ENCODE assay signal across 11 cellular contexts in genomic region chr3:45026957-45027356, GRCh38. TPM values are rescaled to one million over a fixed set of nuclear protein-coding genes. Genes with fewer than 3 reads are reported as not detected.
DNase-seq lines count a peak whose midpoint lies in the region; ATAC-seq, FAIRE-seq and TF ChIP-seq lines count a peak whose summit lies in the region.
"Had no signal": no experiment of that assay in that cellular context is flagged by ENCODE, and none has a peak within 500 bp of the region (broad histone marks: within the 10 kb centered on the region; RNA-seq: fewer than 3 reads in every experiment).

No MANE protein-coding gene starts in this region.

- no peaks in the 10 kb centered on the region for H3K9me3 ChIP-seq in HepG2 (ENCODE audit: low read length)
- peaks cover 5% of the 10 kb centered on the region for H3K9me3 ChIP-seq in trophoblast cell (ENCODE audit: insufficient read depth, low read depth, low read length)

- H4K12ac ChIP-seq in trophoblast cell (ENCODE audit: low read depth, low read length): no peak overlapping the region

- H3K36me3 ChIP-seq in HepG2 (replicated peaks in 1 of 2; ENCODE audit: control insufficient read depth in 1 of 2, insufficient read depth in 2 of 2, low read length in 2 of 2) (no peaks in the 10 kb centered on the region), trophoblast cell (ENCODE audit: control insufficient read depth in 1 of 2, insufficient read depth in 2 of 2, low read length in 2 of 2) (no peaks in the 10 kb centered on the region)

- H3K4me1 Mint-ChIP-seq in dendritic cell treated with granulocyte-macrophage colony-stimulating factor and Interleukin-4, amounts not matched to agents 40 ng/mL and 50 ng/mL, for 4 days (ENCODE audit: low read depth): peaks cover 52% of the 10 kb centered on the region

- 11% methylated on average over 4 of the region's 4 CpGs for WGBS in HepG2 (ENCODE audit: low lambda C conversion rate)
- no CpG with 5 or more reads among the region's 4 CpGs for WGBS in trophoblast cell (ENCODE audit: extremely low coverage, insufficient coverage, insufficient read length)

- H3K4me3 Mint-ChIP-seq in dendritic cell treated with granulocyte-macrophage colony-stimulating factor and Interleukin-4, amounts not matched to agents 40 ng/mL and 50 ng/mL, for 4 days: no peak overlapping the region

- DNase-seq in HTR-8/SVneo (ENCODE audit: insufficient read length, low spot score) (peak; percentile 17), HepG2 (ENCODE audit: low spot score) (peak; percentile 4), stromal cell of bone marrow (ENCODE audit: low read depth) (peak; percentile 85), trophoblast cell (no peak), OCI-M2 (lab: John Stamatoyannopoulos, UW; ENCODE audit: unreplicated experiment) (no peak), NCI-H345 (lab: John Stamatoyannopoulos, UW) (no peak)
- DNase-seq: NCI-H1694; stimulated activated CD4-positive, alpha-beta T cell treated with anti-CD3 and anti-CD28 coated beads, Interleukin-2, amount 100 ng/mL, for 24 hours had no signal

- BruUV-seq in HepG2 (replicated peaks; lab: Mats Ljungman, UMichigan): no TSS peak

- no peaks in the 10 kb centered on the region for H3K79me2 ChIP-seq in HepG2 (ENCODE audit: insufficient read depth, low read length)
- H3K79me2 ChIP-seq in trophoblast cell (ENCODE audit: control insufficient read depth, insufficient read depth, low read length, poor library complexity): no peaks in the 10 kb centered on the region

- ATAC-seq in HepG2: peak; percentile 15; the same call in 1 of the 3 replicates
- ATAC-seq in GM21786 (IDR thresholded peaks at IDR 0.05; ENCODE audit: unreplicated experiment): no peak

- TF ChIP-seq RAD21 in HepG2 (CRISPR knock-in tag; IDR thresholded peaks at IDR 0.05): no peak

- intact Hi-C loops in dendritic cell treated with granulocyte-macrophage colony-stimulating factor and Interleukin-4, amounts not matched to agents 40 ng/mL and 50 ng/mL, for 4 days (cut with micrococcal nuclease): no loop called here
- intact Hi-C loops in HepG2 (cut with micrococcal nuclease; ENCODE audit: unreplicated experiment): no loop called here

- H3K14ac ChIP-seq in trophoblast cell (ENCODE audit: low read length): no peak overlapping the region

- no peak overlapping the region for H4K91ac ChIP-seq in trophoblast cell (ENCODE audit: low read depth, low read length)

- H3K4me3 ChIP-seq in HepG2 (replicated peaks in 1 of 3; ENCODE audit: insufficient read depth in 1 of 3, low read depth in 2 of 3, low read length in 3 of 3): no peak overlapping the region
- no peak overlapping the region for H3K4me3 ChIP-seq in trophoblast cell (ENCODE audit: low read depth, low read length)

- no peaks in the 10 kb centered on the region for H3K36me3 Mint-ChIP-seq in dendritic cell treated with granulocyte-macrophage colony-stimulating factor and Interleukin-4, amounts not matched to agents 40 ng/mL and 50 ng/mL, for 4 days (ENCODE audit: low read depth)

- H3K9ac ChIP-seq in HepG2 (ENCODE audit: insufficient read depth, low read depth, low read length) (no peak overlapping the region), trophoblast cell (ENCODE audit: low read length) (no peak overlapping the region)

- FAIRE-seq in HTR-8/SVneo (lab: Jason Lieb, UNC): no peak
- FAIRE-seq in HepG2 (lab: Jason Lieb, UNC): no peak

- in situ Hi-C loops in HepG2 (cut with HindIII; ENCODE audit: extremely low pct_ligation_motif_present, low pct_unique_long_range_greater_than_20kb): loop anchor here (25.0 kb wide), 1 partner anchor 460 kb away; no protein-coding TSS in a partner anchor

- no peak overlapping the region for H2BK120ac ChIP-seq in trophoblast cell (ENCODE audit: insufficient read depth, low read length, poor library complexity)

- no peak overlapping the region for H3K18ac ChIP-seq in trophoblast cell (ENCODE audit: low read length)

- CTCF ChIA-PET in HepG2 (lab: Yijun Ruan, JAX; ENCODE audit: low intra/inter-chr PET ratio, low total read pairs): no interaction called here

- TF ChIP-seq EP300 in HepG2 (IDR thresholded peaks at IDR 0.05; ENCODE audit: low read depth in 2 of 2, low read length in 2 of 2) (no peak), HepG2 (CRISPR knock-in tag; IDR thresholded peaks at IDR 0.05; ENCODE audit: borderline replicate concordance) (no peak)

- H2AFZ ChIP-seq in HepG2 (ENCODE audit: low read length) (no peak overlapping the region), trophoblast cell (ENCODE audit: insufficient read depth, low read length, poor library complexity) (no peak overlapping the region)

- H3K4me2 ChIP-seq in HepG2 (ENCODE audit: low read depth, low read length) (no peak overlapping the region), trophoblast cell (ENCODE audit: low read length) (no peak overlapping the region)

- POLR2A ChIA-PET in HepG2 (lab: Yijun Ruan, JAX): no interaction called here

- H3K4me1 ChIP-seq in HepG2 (ENCODE audit: insufficient read depth, low read length) (no peaks in the 10 kb centered on the region), trophoblast cell (ENCODE audit: control insufficient read depth in 1 of 2, insufficient read depth in 2 of 2, low read length in 2 of 2) (peaks cover 0 to 5% of the 10 kb centered on the region in 2 experiments)

- no peak overlapping the region for H2BK5ac ChIP-seq in trophoblast cell (ENCODE audit: low read depth, low read length, poor library complexity)

- TF ChIP-seq POLR2A in HepG2 (IDR thresholded peaks at IDR 0.05; ENCODE audit: insufficient read depth in 1 of 2, low read depth in 2 of 2, low read length in 2 of 2): no peak

- H2AK5ac ChIP-seq in trophoblast cell (ENCODE audit: low read length): no peak overlapping the region

- H3K27ac Mint-ChIP-seq in dendritic cell treated with granulocyte-macrophage colony-stimulating factor and Interleukin-4, amounts not matched to agents 40 ng/mL and 50 ng/mL, for 4 days: peak overlapping the region; percentile 86

- H4K20me1 ChIP-seq in HepG2 (ENCODE audit: insufficient read depth, low read length): no peaks in the 10 kb centered on the region

- no peak overlapping the region for H2BK12ac ChIP-seq in trophoblast cell (ENCODE audit: low read length)

- no peak overlapping the region for H3K23ac ChIP-seq in trophoblast cell (ENCODE audit: low read length)

- no peaks in the 10 kb centered on the region for H3K9me3 Mint-ChIP-seq in dendritic cell treated with granulocyte-macrophage colony-stimulating factor and Interleukin-4, amounts not matched to agents 40 ng/mL and 50 ng/mL, for 4 days

- no peak overlapping the region for H4K8ac ChIP-seq in trophoblast cell (ENCODE audit: low read depth, low read length)

- H3K27me3 Mint-ChIP-seq in dendritic cell treated with granulocyte-macrophage colony-stimulating factor and Interleukin-4, amounts not matched to agents 40 ng/mL and 50 ng/mL, for 4 days: peaks cover 9% of the 10 kb centered on the region

- H3K27ac ChIP-seq in HepG2 (ENCODE audit: extremely low read length, insufficient read depth, low read length) (no peak overlapping the region), trophoblast cell (ENCODE audit: low read depth, low read length) (no peak overlapping the region)
- H3K27ac ChIP-seq: HL-60 had no signal

- no peaks in the 10 kb centered on the region for H3K79me1 ChIP-seq in trophoblast cell (ENCODE audit: low read length)

- H3K27me3 ChIP-seq in HepG2 (ENCODE audit: control insufficient read depth in 1 of 2, insufficient read depth in 2 of 2, low read length in 2 of 2) (peaks cover 0 to 4% of the 10 kb centered on the region in 2 experiments; a peak in 1 of 5 replicates), trophoblast cell (ENCODE audit: insufficient read depth, low read length) (no peaks in the 10 kb centered on the region)

- no peak overlapping the region for H3K4ac ChIP-seq in trophoblast cell (ENCODE audit: low read depth, low read length)

- TF ChIP-seq CTCF in HepG2 (CRISPR knock-in tag; IDR thresholded peaks at IDR 0.05): no peak

RNA-seq across cellular contexts. Expression of gene CLEC3B, which starts 0.9 kb away (rescaled TPM):
- total RNA-seq in HepG2 (2016; rRNA removed; fragmentation: Illumina TruSeq; extraction: Trizol): not detected in 2 replicates
- total RNA-seq in HepG2 (2016; cell fraction: cytosol; rRNA removed; fragmentation: Illumina TruSeq; extraction: Trizol; ENCODE audit: low read depth): not detected in 2 replicates
- total RNA-seq in HepG2 (2016; cell fraction: insoluble cytoplasmic fraction; rRNA removed; fragmentation: Illumina TruSeq; extraction: Trizol): not detected in 2 replicates
- not detected in 2 replicates for total RNA-seq in HepG2 (2016; cell fraction: membrane; rRNA removed; fragmentation: Illumina TruSeq; extraction: Trizol)
- not detected in 2 replicates for total RNA-seq in HepG2 (2016; cell fraction: nucleus; rRNA removed; fragmentation: Illumina TruSeq; extraction: Trizol)
- 0.07 and 0.10 TPM in 2 replicates for polyA plus RNA-seq in HepG2 (2011; rRNA removed)
- not detected in 2 replicates for polyA plus RNA-seq in HepG2 (2011; cell fraction: cytosol; rRNA removed)
- polyA plus RNA-seq in HepG2 (2011; cell fraction: nucleus; rRNA removed): 0.39 and 0.47 TPM in 2 replicates
- 0.24 TPM in 1 of 2 replicates, not detected in the other for polyA plus RNA-seq in HepG2 (2012)
- not detected in 2 replicates for polyA plus RNA-seq in HepG2 (2016; cell fraction: cytosol; fragmentation: Illumina TruSeq; extraction: Trizol; ENCODE audit: low read depth)
- polyA plus RNA-seq in HepG2 (2016; cell fraction: insoluble cytoplasmic fraction; fragmentation: Illumina TruSeq; extraction: Trizol; ENCODE audit: low read depth): not detected in 2 replicates
- not detected in 2 replicates for polyA plus RNA-seq in HepG2 (2016; cell fraction: membrane; fragmentation: Illumina TruSeq; extraction: Trizol; ENCODE audit: low read depth)
- 0.77 TPM in 1 of 2 replicates, not detected in the other for polyA plus RNA-seq in HepG2 (2016; cell fraction: nucleus; fragmentation: Illumina TruSeq; extraction: Trizol; ENCODE audit: insufficient read depth, low read depth)
- 0.37 TPM in 1 of 2 replicates, not detected in the other for polyA minus RNA-seq in HepG2 (2011; rRNA and poly(A)+ RNA removed; ENCODE audit: low replicate concordance)
- polyA minus RNA-seq in HepG2 (2011; cell fraction: cytosol; rRNA and poly(A)+ RNA removed): not detected in 2 replicates
- 0.77 TPM in 1 of 2 replicates, not detected in the other for polyA minus RNA-seq in HepG2 (2011; cell fraction: nucleus; rRNA and poly(A)+ RNA removed)
- polyA plus RNA-seq in trophoblast cell (2013): 0.14 and 0.29 TPM in 2 replicates

RNA-seq across cellular contexts. Expression of gene EXOSC7, which starts 50.9 kb away (rescaled TPM):
- total RNA-seq in HepG2 (2016; rRNA removed; fragmentation: Illumina TruSeq; extraction: Trizol): 74.7 and 81.9 TPM in 2 replicates
- total RNA-seq in HepG2 (2016; cell fraction: cytosol; rRNA removed; fragmentation: Illumina TruSeq; extraction: Trizol; ENCODE audit: low read depth): 14.7 and 18.3 TPM in 2 replicates
- total RNA-seq in HepG2 (2016; cell fraction: insoluble cytoplasmic fraction; rRNA removed; fragmentation: Illumina TruSeq; extraction: Trizol): 74.4 and 92.0 TPM in 2 replicates
- 20.2 and 24.8 TPM in 2 replicates for total RNA-seq in HepG2 (2016; cell fraction: membrane; rRNA removed; fragmentation: Illumina TruSeq; extraction: Trizol)
- total RNA-seq in HepG2 (2016; cell fraction: nucleus; rRNA removed; fragmentation: Illumina TruSeq; extraction: Trizol): 45.8 and 52.9 TPM in 2 replicates
- polyA plus RNA-seq in HepG2 (2011; rRNA removed): 56.8 and 68.3 TPM in 2 replicates
- 69.7 and 74.0 TPM in 2 replicates for polyA plus RNA-seq in HepG2 (2011; cell fraction: cytosol; rRNA removed)
- 30.3 and 40.7 TPM in 2 replicates for polyA plus RNA-seq in HepG2 (2011; cell fraction: nucleus; rRNA removed)
- 56.8 and 61.8 TPM in 2 replicates for polyA plus RNA-seq in HepG2 (2012)
- 12.5 and 13.4 TPM in 2 replicates for polyA plus RNA-seq in HepG2 (2016; cell fraction: cytosol; fragmentation: Illumina TruSeq; extraction: Trizol; ENCODE audit: low read depth)
- polyA plus RNA-seq in HepG2 (2016; cell fraction: insoluble cytoplasmic fraction; fragmentation: Illumina TruSeq; extraction: Trizol; ENCODE audit: low read depth): 79.1 and 90.4 TPM in 2 replicates
- 14.3 and 15.5 TPM in 2 replicates for polyA plus RNA-seq in HepG2 (2016; cell fraction: membrane; fragmentation: Illumina TruSeq; extraction: Trizol; ENCODE audit: low read depth)
- polyA plus RNA-seq in HepG2 (2016; cell fraction: nucleus; fragmentation: Illumina TruSeq; extraction: Trizol; ENCODE audit: insufficient read depth, low read depth): 55.0 and 61.2 TPM in 2 replicates
- 54.6 and 79.4 TPM in 2 replicates for polyA minus RNA-seq in HepG2 (2011; rRNA and poly(A)+ RNA removed; ENCODE audit: low replicate concordance)
- 14.5 and 18.1 TPM in 2 replicates for polyA minus RNA-seq in HepG2 (2011; cell fraction: cytosol; rRNA and poly(A)+ RNA removed)
- polyA minus RNA-seq in HepG2 (2011; cell fraction: nucleus; rRNA and poly(A)+ RNA removed): 56.4 and 58.9 TPM in 2 replicates
- polyA plus RNA-seq in trophoblast cell (2013): 25.4 and 26.2 TPM in 2 replicates

RNA-seq across cellular contexts. Expression of gene ZDHHC3, which starts 51.0 kb away (rescaled TPM):
- total RNA-seq in HepG2 (2016; rRNA removed; fragmentation: Illumina TruSeq; extraction: Trizol): 40.8 and 44.1 TPM in 2 replicates
- total RNA-seq in HepG2 (2016; cell fraction: cytosol; rRNA removed; fragmentation: Illumina TruSeq; extraction: Trizol; ENCODE audit: low read depth): 44.6 and 63.4 TPM in 2 replicates
- 38.9 TPM in 2 replicates for total RNA-seq in HepG2 (2016; cell fraction: insoluble cytoplasmic fraction; rRNA removed; fragmentation: Illumina TruSeq; extraction: Trizol)
- 88.8 and 95.5 TPM in 2 replicates for total RNA-seq in HepG2 (2016; cell fraction: membrane; rRNA removed; fragmentation: Illumina TruSeq; extraction: Trizol)
- 32.2 and 35.0 TPM in 2 replicates for total RNA-seq in HepG2 (2016; cell fraction: nucleus; rRNA removed; fragmentation: Illumina TruSeq; extraction: Trizol)
- polyA plus RNA-seq in HepG2 (2011; rRNA removed): 63.2 and 65.7 TPM in 2 replicates
- 63.4 and 70.0 TPM in 2 replicates for polyA plus RNA-seq in HepG2 (2011; cell fraction: cytosol; rRNA removed)
- polyA plus RNA-seq in HepG2 (2011; cell fraction: nucleus; rRNA removed): 49.3 and 50.0 TPM in 2 replicates
- polyA plus RNA-seq in HepG2 (2012): 27.7 and 34.2 TPM in 2 replicates
- polyA plus RNA-seq in HepG2 (2016; cell fraction: cytosol; fragmentation: Illumina TruSeq; extraction: Trizol; ENCODE audit: low read depth): 66.7 and 83.5 TPM in 2 replicates
- 39.8 and 49.2 TPM in 2 replicates for polyA plus RNA-seq in HepG2 (2016; cell fraction: insoluble cytoplasmic fraction; fragmentation: Illumina TruSeq; extraction: Trizol; ENCODE audit: low read depth)
- polyA plus RNA-seq in HepG2 (2016; cell fraction: membrane; fragmentation: Illumina TruSeq; extraction: Trizol; ENCODE audit: low read depth): 86.9 and 101 TPM in 2 replicates
- 44.4 and 49.2 TPM in 2 replicates for polyA plus RNA-seq in HepG2 (2016; cell fraction: nucleus; fragmentation: Illumina TruSeq; extraction: Trizol; ENCODE audit: insufficient read depth, low read depth)
- polyA minus RNA-seq in HepG2 (2011; rRNA and poly(A)+ RNA removed; ENCODE audit: low replicate concordance): 311 and 530 TPM in 2 replicates
- 26.9 and 42.4 TPM in 2 replicates for polyA minus RNA-seq in HepG2 (2011; cell fraction: cytosol; rRNA and poly(A)+ RNA removed)
- polyA minus RNA-seq in HepG2 (2011; cell fraction: nucleus; rRNA and poly(A)+ RNA removed): 59.6 and 61.3 TPM in 2 replicates
- 50.9 and 51.5 TPM in 2 replicates for polyA plus RNA-seq in trophoblast cell (2013)

Comparison
In these comparisons a context has a peak if more than half of its experiments do, and no peak if none do; other contexts are left out.
1. DNase-seq: peak in HTR-8/SVneo (single experiment), HepG2 (single experiment) and stromal cell of bone marrow (single experiment); none in trophoblast cell (0 of 2), OCI-M2 (single experiment) and NCI-H345 (single experiment).